ENCODE assay signal across 1 cellular context in genomic region chr12:121712462-121713256, GRCh38.
TF ChIP-seq lines count a peak whose summit lies in the region.

Gene TMEM120B, plus strand, starts transcription at chr12:121712752. Its CDS starts 144 bp downstream, at chr12:121712896.

TF ChIP-seq in SK-N-SH, 30 proteins besides CTCF, POLR2A, EP300 and RAD21 (continued from another document):
- TF ChIP-seq REST (IDR thresholded peaks at IDR 0.05; ENCODE audit: low read depth, low read length): 0 out of 2 replicates have a peak, but pooled peaks have one; percentile 13
TF ChIP-seq in SK-N-SH: peak in this region for 9.
